Comparison of ENCODE assay signal across 18 cellular contexts in genomic region chr3:141457624-141458236, GRCh38. TPM values are rescaled to one million over a fixed set of nuclear protein-coding genes. Genes with fewer than 3 reads are reported as not detected.
DNase-seq lines count a peak whose midpoint lies in the region; ATAC-seq and TF ChIP-seq lines count a peak whose summit lies in the region.
"Had no signal": no experiment of that assay in that cellular context is flagged by ENCODE, and none has a peak within 500 bp of the region (broad histone marks: within the 10 kb centered on the region; RNA-seq: fewer than 3 reads in every experiment).

No MANE protein-coding gene starts in this region.

- H3K9me3 ChIP-seq in osteoblast (ENCODE audit: low read depth, low read length) (no peaks in the 10 kb centered on the region), heart right ventricle (no peaks in the 10 kb centered on the region)
- H3K9me3 ChIP-seq: thoracic aorta had no signal

- H3K4me1 ChIP-seq in osteoblast (ENCODE audit: insufficient read depth, low read length) (peaks cover 28% of the 10 kb centered on the region), heart right ventricle (peaks cover 0 to 20% (median 7%) of the 10 kb centered on the region in 9 donors)

- DNase-seq in EL (peak; percentile 52), OCI-M1 (lab: John Stamatoyannopoulos, UW) (peak; percentile 8), fibroblast of mammary gland (ENCODE audit: low read depth) (peak; percentile 35), osteoblast (ENCODE audit: insufficient read length, low spot score, missing footprints) (peak; percentile 77), heart right ventricle (no peak), activated T-cell treated with anti-CD3 and anti-CD28 coated beads for 4 hours (no peak)
- DNase-seq in effector CD8-positive, alpha-beta T cell (lab: John Stamatoyannopoulos, UW) = no peak
- DNase-seq: activated naive CD8-positive, alpha-beta T cell treated with anti-CD3 and anti-CD28 coated beads, Interleukin-2, amount 50 U/mL, for 24 hours; CD8-positive, alpha-beta T cell; cortex of kidney; DMS79; NCI-H524; stimulated activated CD4-positive, alpha-beta T cell treated with anti-CD3 and anti-CD28 coated beads, Interleukin-2, amount 100 ng/mL, for 24 hours; stimulated activated naive B cell treated with anti-CD40 and anti-IgM and Interleukin-4, amounts not matched to agents 10 μg/mL and 1 μg/mL and 100 μg/mL, for 72 hours had no signal

- H3K27ac ChIP-seq in osteoblast (ENCODE audit: low read depth, low read length) = peak overlapping the region; percentile 30
- no peak overlapping the region for H3K27ac ChIP-seq in heart right ventricle
- H3K27ac ChIP-seq: thoracic aorta had no signal

- H3K27me3 ChIP-seq in osteoblast (ENCODE audit: insufficient read depth, low read length) (no peaks in the 10 kb centered on the region), heart right ventricle (no peaks in the 10 kb centered on the region)

- H3K36me3 ChIP-seq in osteoblast (ENCODE audit: insufficient read depth, low read length) = no peaks in the 10 kb centered on the region
- no peaks in the 10 kb centered on the region for H3K36me3 ChIP-seq in heart right ventricle
- H3K36me3 ChIP-seq: thoracic aorta had no signal

- TF ChIP-seq CTCF in fibroblast of mammary gland (conservative IDR thresholded peaks at IDR 0.05; ENCODE audit: control insufficient read depth, insufficient read depth, low read depth, low read length) (no peak), osteoblast (IDR thresholded peaks at IDR 0.05; ENCODE audit: extremely low read depth, low read depth, low read length) (no peak), heart right ventricle (IDR thresholded peaks at IDR 0.05) (no peak)

- no peaks in the 10 kb centered on the region for H4K20me1 ChIP-seq in osteoblast (ENCODE audit: insufficient read depth, low read length)

- no peak overlapping the region for H3K4me3 ChIP-seq in fibroblast of mammary gland (ENCODE audit: control insufficient read depth, low read depth, low read length)
- H3K4me3 ChIP-seq in osteoblast (ENCODE audit: insufficient read depth, low read length) = no peak overlapping the region
- H3K4me3 ChIP-seq in heart right ventricle = no peak overlapping the region
- H3K4me3 ChIP-seq: thoracic aorta had no signal

- ATAC-seq in heart right ventricle = no peak
- ATAC-seq in HG03378 (IDR thresholded peaks at IDR 0.05; ENCODE audit: unreplicated experiment) = no peak
- ATAC-seq: activated naive CD8-positive, alpha-beta T cell treated with anti-CD3 and anti-CD28 coated beads, Interleukin-2, amount 50 U/mL, for 24 hours; CD8-positive, alpha-beta T cell; HCT116; natural killer cell treated with Interleukin-12 subunit alpha and Interleukin-12 subunit beta and Interleukin-15 and Interleukin-18, amount 100 ng/mL, for 72 hours; stimulated activated naive B cell treated with anti-CD40 and anti-IgM and Interleukin-4, amounts not matched to agents 10 μg/mL and 1 μg/mL and 100 μg/mL, for 72 hours had no signal

- intact Hi-C loops in heart right ventricle (cut with DNase I) = loop anchor here in 5 of 10 donors (5.0 to 10.0 kb wide), 5 partner anchors 100 to 223 kb away; partner anchors contain the start of gene PXYLP1 (in 2 of the 5)

- no peak overlapping the region for H3K4me2 ChIP-seq in osteoblast (ENCODE audit: insufficient read depth, low read length)

- H2AFZ ChIP-seq in osteoblast (ENCODE audit: low read length) = no peak overlapping the region

- H3K79me2 ChIP-seq in osteoblast (ENCODE audit: insufficient read depth, low read length) = no peaks in the 10 kb centered on the region

- 89 to 92% methylated on average over 3 of the region's 3 CpGs for WGBS in heart right ventricle, 2 donors

RNA-seq across cellular contexts. Expression of gene RASA2, which starts 29.1 kb away (rescaled TPM):
- total RNA-seq in osteoblast (20.0 and 21.7 TPM in 2 replicates), heart right ventricle (1 to 10 TPM; 2.7 to 7.7 (median 5.1) TPM)
- 1 to 10 TPM; 1.4 to 6.5 TPM for polyA plus RNA-seq in heart right ventricle

Comparison
In these comparisons a context has a peak if more than half of its experiments do, and no peak if none do; other contexts are left out.
1. DNase-seq: peak in EL (single experiment), OCI-M1 (single experiment), fibroblast of mammary gland (single experiment) and osteoblast (single experiment); none in heart right ventricle (0 of 2), activated T-cell treated with anti-CD3 and anti-CD28 coated beads for 4 hours (single experiment) and effector CD8-positive, alpha-beta T cell (single experiment).